ENCODE assay signal across 1 cellular context in genomic region chr9:89460551-89460950, GRCh38.
TF ChIP-seq lines count a peak whose summit lies in the region.

No MANE protein-coding gene starts in this region.

TF ChIP-seq in H1, 55 proteins besides CTCF, POLR2A, EP300 and RAD21:
- TF ChIP-seq RXRA (IDR thresholded peaks at IDR 0.05; ENCODE audit: insufficient read depth, low read depth, low read length) (no peak), CHD2 (IDR thresholded peaks at IDR 0.05; ENCODE audit: low read length) (no peak), NANOG (IDR thresholded peaks at IDR 0.05; ENCODE audit: insufficient read depth, low read depth, low read length, poor library complexity, severe bottlenecking) (no peak), SAP30 (IDR thresholded peaks at IDR 0.05; ENCODE audit: insufficient read depth, insufficient replicate concordance, low read length) (no peak), ASH2L (IDR thresholded peaks at IDR 0.05; ENCODE audit: low read length) (no peak), CEBPB (IDR thresholded peaks at IDR 0.05; ENCODE audit: low read depth, low read length) (no peak), ATF3 (IDR thresholded peaks at IDR 0.05; ENCODE audit: insufficient read depth, low read depth, low read length) (no peak), SRF (IDR thresholded peaks at IDR 0.05; ENCODE audit: low read depth, low read length) (no peak), CBX5 (IDR thresholded peaks at IDR 0.05; ENCODE audit: low read depth, low read length) (no peak), TEAD4 (IDR thresholded peaks at IDR 0.05; ENCODE audit: low read depth, low read length) (no peak)
